ENCODE assay signal across 1 cellular context in genomic region chr10:6201511-6201975, GRCh38.
TF ChIP-seq lines count a peak whose summit lies in the region.

No MANE protein-coding gene starts in this region.

TF ChIP-seq in HepG2, 621 proteins besides CTCF, POLR2A, EP300 and RAD21 (continued from another document and continues in another):
- TF ChIP-seq, protein P1, sequence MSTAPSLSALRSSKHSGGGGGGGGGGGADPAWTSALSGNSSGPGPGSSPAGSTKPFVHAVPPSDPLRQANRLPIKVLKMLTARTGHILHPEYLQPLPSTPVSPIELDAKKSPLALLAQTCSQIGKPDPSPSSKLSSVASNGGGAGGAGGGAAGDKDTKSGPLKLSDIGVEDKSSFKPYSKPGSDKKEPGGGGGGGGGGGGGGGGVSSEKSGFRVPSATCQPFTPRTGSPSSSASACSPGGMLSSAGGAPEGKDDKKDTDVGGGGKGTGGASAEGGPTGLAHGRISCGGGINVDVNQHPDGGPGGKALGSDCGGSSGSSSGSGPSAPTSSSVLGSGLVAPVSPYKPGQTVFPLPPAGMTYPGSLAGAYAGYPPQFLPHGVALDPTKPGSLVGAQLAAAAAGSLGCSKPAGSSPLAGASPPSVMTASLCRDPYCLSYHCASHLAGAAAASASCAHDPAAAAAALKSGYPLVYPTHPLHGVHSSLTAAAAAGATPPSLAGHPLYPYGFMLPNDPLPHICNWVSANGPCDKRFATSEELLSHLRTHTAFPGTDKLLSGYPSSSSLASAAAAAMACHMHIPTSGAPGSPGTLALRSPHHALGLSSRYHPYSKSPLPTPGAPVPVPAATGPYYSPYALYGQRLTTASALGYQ (CRISPR knock-in tag; IDR thresholded peaks at IDR 0.05) = peak; percentile 54; the same call in 1 of the 2 replicates
- no peak for TF ChIP-seq SUZ12 (IDR thresholded peaks at IDR 0.05; ENCODE audit: low read depth, low read length)
- TF ChIP-seq FUBP1 (CRISPR knock-in tag; IDR thresholded peaks at IDR 0.05; ENCODE audit: borderline replicate concordance) = no peak
- no peak for TF ChIP-seq ZNF782 (CRISPR knock-in tag; IDR thresholded peaks at IDR 0.05; ENCODE audit: borderline replicate concordance)
- TF ChIP-seq TCF7L2 (IDR thresholded peaks at IDR 0.05; ENCODE audit: low read depth, low read length) = no peak
- no peak for TF ChIP-seq GABPB1 (CRISPR knock-in tag; IDR thresholded peaks at IDR 0.05)
- no peak for TF ChIP-seq ELF4 (CRISPR knock-in tag; IDR thresholded peaks at IDR 0.05; ENCODE audit: borderline replicate concordance)
- no peak for TF ChIP-seq PRMT3 (CRISPR knock-in tag; IDR thresholded peaks at IDR 0.05; ENCODE audit: borderline replicate concordance, low read depth)
- no peak for TF ChIP-seq KLF11 (CRISPR knock-in tag; IDR thresholded peaks at IDR 0.05)
- TF ChIP-seq ELF3 (CRISPR knock-in tag; IDR thresholded peaks at IDR 0.05) = 0 out of 2 replicates have a peak, but pooled peaks have one; percentile 39
- no peak for TF ChIP-seq ZFP90 (CRISPR knock-in tag; IDR thresholded peaks at IDR 0.05; ENCODE audit: borderline replicate concordance)
- TF ChIP-seq IRF9 (CRISPR knock-in tag; IDR thresholded peaks at IDR 0.05; ENCODE audit: borderline replicate concordance) = no peak
- TF ChIP-seq, protein P2, sequence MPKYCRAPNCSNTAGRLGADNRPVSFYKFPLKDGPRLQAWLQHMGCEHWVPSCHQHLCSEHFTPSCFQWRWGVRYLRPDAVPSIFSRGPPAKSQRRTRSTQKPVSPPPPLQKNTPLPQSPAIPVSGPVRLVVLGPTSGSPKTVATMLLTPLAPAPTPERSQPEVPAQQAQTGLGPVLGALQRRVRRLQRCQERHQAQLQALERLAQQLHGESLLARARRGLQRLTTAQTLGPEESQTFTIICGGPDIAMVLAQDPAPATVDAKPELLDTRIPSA (CRISPR knock-in tag; IDR thresholded peaks at IDR 0.05; ENCODE audit: borderline replicate concordance) = no peak
- no peak for TF ChIP-seq DMAP1 (CRISPR knock-in tag; IDR thresholded peaks at IDR 0.05)
- no peak for TF ChIP-seq ZZZ3 (CRISPR knock-in tag; IDR thresholded peaks at IDR 0.05; ENCODE audit: borderline replicate concordance)
- TF ChIP-seq ZNF354B (CRISPR knock-in tag; IDR thresholded peaks at IDR 0.05) = no peak
- no peak for TF ChIP-seq SMARCC2 (IDR thresholded peaks at IDR 0.05)
- no peak for TF ChIP-seq SATB2 (CRISPR knock-in tag; IDR thresholded peaks at IDR 0.05)
- TF ChIP-seq NFE2 (CRISPR knock-in tag; IDR thresholded peaks at IDR 0.05) = no peak
- TF ChIP-seq, protein P3, sequence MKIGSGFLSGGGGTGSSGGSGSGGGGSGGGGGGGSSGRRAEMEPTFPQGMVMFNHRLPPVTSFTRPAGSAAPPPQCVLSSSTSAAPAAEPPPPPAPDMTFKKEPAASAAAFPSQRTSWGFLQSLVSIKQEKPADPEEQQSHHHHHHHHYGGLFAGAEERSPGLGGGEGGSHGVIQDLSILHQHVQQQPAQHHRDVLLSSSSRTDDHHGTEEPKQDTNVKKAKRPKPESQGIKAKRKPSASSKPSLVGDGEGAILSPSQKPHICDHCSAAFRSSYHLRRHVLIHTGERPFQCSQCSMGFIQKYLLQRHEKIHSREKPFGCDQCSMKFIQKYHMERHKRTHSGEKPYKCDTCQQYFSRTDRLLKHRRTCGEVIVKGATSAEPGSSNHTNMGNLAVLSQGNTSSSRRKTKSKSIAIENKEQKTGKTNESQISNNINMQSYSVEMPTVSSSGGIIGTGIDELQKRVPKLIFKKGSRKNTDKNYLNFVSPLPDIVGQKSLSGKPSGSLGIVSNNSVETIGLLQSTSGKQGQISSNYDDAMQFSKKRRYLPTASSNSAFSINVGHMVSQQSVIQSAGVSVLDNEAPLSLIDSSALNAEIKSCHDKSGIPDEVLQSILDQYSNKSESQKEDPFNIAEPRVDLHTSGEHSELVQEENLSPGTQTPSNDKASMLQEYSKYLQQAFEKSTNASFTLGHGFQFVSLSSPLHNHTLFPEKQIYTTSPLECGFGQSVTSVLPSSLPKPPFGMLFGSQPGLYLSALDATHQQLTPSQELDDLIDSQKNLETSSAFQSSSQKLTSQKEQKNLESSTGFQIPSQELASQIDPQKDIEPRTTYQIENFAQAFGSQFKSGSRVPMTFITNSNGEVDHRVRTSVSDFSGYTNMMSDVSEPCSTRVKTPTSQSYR (CRISPR knock-in tag; IDR thresholded peaks at IDR 0.05; ENCODE audit: borderline replicate concordance) = no peak
- TF ChIP-seq JUN (CRISPR knock-in tag; IDR thresholded peaks at IDR 0.05) = no peak
- peak; percentile 72 for TF ChIP-seq DBP (CRISPR knock-in tag; IDR thresholded peaks at IDR 0.05; ENCODE audit: not compliant biosample characterization)
- peak; percentile 35; the same call in 1 of the 2 replicates for TF ChIP-seq NFYC (CRISPR knock-in tag; IDR thresholded peaks at IDR 0.05)
- no peak for TF ChIP-seq MAFG (CRISPR knock-in tag; IDR thresholded peaks at IDR 0.05)
- no peak for TF ChIP-seq MTF1 (CRISPR knock-in tag; IDR thresholded peaks at IDR 0.05)
- TF ChIP-seq CAMTA2 (CRISPR knock-in tag; IDR thresholded peaks at IDR 0.05; ENCODE audit: borderline replicate concordance) = no peak
- TF ChIP-seq, protein P4, sequence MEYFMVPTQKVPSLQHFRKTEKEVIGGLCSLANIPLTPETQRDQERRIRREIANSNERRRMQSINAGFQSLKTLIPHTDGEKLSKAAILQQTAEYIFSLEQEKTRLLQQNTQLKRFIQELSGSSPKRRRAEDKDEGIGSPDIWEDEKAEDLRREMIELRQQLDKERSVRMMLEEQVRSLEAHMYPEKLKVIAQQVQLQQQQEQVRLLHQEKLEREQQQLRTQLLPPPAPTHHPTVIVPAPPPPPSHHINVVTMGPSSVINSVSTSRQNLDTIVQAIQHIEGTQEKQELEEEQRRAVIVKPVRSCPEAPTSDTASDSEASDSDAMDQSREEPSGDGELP (IDR thresholded peaks at IDR 0.05; ENCODE audit: borderline replicate concordance, low read depth) = no peak
- TF ChIP-seq ZNF83 (CRISPR knock-in tag; IDR thresholded peaks at IDR 0.05; ENCODE audit: borderline replicate concordance) = peak; percentile 93
- TF ChIP-seq, protein P5, sequence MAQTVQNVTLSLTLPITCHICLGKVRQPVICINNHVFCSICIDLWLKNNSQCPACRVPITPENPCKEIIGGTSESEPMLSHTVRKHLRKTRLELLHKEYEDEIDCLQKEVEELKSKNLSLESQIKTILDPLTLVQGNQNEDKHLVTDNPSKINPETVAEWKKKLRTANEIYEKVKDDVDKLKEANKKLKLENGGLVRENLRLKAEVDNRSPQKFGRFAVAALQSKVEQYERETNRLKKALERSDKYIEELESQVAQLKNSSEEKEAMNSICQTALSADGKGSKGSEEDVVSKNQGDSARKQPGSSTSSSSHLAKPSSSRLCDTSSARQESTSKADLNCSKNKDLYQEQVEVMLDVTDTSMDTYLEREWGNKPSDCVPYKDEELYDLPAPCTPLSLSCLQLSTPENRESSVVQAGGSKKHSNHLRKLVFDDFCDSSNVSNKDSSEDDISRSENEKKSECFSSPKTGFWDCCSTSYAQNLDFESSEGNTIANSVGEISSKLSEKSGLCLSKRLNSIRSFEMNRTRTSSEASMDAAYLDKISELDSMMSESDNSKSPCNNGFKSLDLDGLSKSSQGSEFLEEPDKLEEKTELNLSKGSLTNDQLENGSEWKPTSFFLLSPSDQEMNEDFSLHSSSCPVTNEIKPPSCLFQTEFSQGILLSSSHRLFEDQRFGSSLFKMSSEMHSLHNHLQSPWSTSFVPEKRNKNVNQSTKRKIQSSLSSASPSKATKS (CRISPR knock-in tag; IDR thresholded peaks at IDR 0.05) = no peak
- peak; percentile 28; the same call in 1 of the 2 replicates for TF ChIP-seq SALL1 (CRISPR knock-in tag; IDR thresholded peaks at IDR 0.05)
- TF ChIP-seq ZNF430 (CRISPR knock-in tag; IDR thresholded peaks at IDR 0.05) = no peak
- no peak for TF ChIP-seq ZSCAN21 (CRISPR knock-in tag; IDR thresholded peaks at IDR 0.05; ENCODE audit: borderline replicate concordance)
- 0 out of 2 replicates have a peak, but pooled peaks have one; percentile 34 for TF ChIP-seq ZC3H13 (CRISPR knock-in tag; IDR thresholded peaks at IDR 0.05)
- TF ChIP-seq, protein P6, sequence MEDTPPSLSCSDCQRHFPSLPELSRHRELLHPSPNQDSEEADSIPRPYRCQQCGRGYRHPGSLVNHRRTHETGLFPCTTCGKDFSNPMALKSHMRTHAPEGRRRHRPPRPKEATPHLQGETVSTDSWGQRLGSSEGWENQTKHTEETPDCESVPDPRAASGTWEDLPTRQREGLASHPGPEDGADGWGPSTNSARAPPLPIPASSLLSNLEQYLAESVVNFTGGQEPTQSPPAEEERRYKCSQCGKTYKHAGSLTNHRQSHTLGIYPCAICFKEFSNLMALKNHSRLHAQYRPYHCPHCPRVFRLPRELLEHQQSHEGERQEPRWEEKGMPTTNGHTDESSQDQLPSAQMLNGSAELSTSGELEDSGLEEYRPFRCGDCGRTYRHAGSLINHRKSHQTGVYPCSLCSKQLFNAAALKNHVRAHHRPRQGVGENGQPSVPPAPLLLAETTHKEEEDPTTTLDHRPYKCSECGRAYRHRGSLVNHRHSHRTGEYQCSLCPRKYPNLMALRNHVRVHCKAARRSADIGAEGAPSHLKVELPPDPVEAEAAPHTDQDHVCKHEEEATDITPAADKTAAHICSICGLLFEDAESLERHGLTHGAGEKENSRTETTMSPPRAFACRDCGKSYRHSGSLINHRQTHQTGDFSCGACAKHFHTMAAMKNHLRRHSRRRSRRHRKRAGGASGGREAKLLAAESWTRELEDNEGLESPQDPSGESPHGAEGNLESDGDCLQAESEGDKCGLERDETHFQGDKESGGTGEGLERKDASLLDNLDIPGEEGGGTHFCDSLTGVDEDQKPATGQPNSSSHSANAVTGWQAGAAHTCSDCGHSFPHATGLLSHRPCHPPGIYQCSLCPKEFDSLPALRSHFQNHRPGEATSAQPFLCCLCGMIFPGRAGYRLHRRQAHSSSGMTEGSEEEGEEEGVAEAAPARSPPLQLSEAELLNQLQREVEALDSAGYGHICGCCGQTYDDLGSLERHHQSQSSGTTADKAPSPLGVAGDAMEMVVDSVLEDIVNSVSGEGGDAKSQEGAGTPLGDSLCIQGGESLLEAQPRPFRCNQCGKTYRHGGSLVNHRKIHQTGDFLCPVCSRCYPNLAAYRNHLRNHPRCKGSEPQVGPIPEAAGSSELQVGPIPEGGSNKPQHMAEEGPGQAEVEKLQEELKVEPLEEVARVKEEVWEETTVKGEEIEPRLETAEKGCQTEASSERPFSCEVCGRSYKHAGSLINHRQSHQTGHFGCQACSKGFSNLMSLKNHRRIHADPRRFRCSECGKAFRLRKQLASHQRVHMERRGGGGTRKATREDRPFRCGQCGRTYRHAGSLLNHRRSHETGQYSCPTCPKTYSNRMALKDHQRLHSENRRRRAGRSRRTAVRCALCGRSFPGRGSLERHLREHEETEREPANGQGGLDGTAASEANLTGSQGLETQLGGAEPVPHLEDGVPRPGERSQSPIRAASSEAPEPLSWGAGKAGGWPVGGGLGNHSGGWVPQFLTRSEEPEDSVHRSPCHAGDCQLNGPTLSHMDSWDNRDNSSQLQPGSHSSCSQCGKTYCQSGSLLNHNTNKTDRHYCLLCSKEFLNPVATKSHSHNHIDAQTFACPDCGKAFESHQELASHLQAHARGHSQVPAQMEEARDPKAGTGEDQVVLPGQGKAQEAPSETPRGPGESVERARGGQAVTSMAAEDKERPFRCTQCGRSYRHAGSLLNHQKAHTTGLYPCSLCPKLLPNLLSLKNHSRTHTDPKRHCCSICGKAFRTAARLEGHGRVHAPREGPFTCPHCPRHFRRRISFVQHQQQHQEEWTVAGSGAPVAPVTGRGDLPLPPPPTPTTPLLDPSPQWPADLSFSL (CRISPR knock-in tag; IDR thresholded peaks at IDR 0.05) = no peak
- TF ChIP-seq GLI4 (CRISPR knock-in tag; IDR thresholded peaks at IDR 0.05; ENCODE audit: borderline replicate concordance) = no peak
- no peak for TF ChIP-seq RBM22 (optimal IDR thresholded peaks at IDR 0.05; ENCODE audit: low read length)
- TF ChIP-seq ATF1 (CRISPR knock-in tag; IDR thresholded peaks at IDR 0.05) = no peak
- TF ChIP-seq ZNF614 (CRISPR knock-in tag; IDR thresholded peaks at IDR 0.05; ENCODE audit: borderline replicate concordance) = no peak
- TF ChIP-seq HOXA7 (CRISPR knock-in tag; IDR thresholded peaks at IDR 0.05) = no peak
